Comparison of ENCODE assay signal across 8 cellular contexts in genomic region chr16:67666032-67666537, GRCh38. TPM values are rescaled to one million over a fixed set of nuclear protein-coding genes. Genes with fewer than 3 reads are reported as not detected.
A peak's percentile ranks its signal among the peaks of the same experiment; 100 is the strongest.
DNase-seq lines count a peak whose midpoint lies in the region; ATAC-seq and TF ChIP-seq lines count a peak whose summit lies in the region.

No MANE protein-coding gene starts in this region.

- no peak for TF ChIP-seq CTCF in ascending aorta (IDR thresholded peaks at IDR 0.05)

- no peak overlapping the region for H3K9ac ChIP-seq in HUES48 (ENCODE audit: low read depth, low read length)

- no peaks in the 10 kb centered on the region for H3K27me3 Mint-ChIP-seq in stimulated activated naive CD8-positive, alpha-beta T cell treated with anti-CD3 and anti-CD28 coated beads, Interleukin-15, Interleukin-2, amounts not matched to agents 100 ng/mL and 50 ng/mL, for 24 hours

- H3K4me3 ChIP-seq in GM08714 (ENCODE audit: low read length), result peak overlapping the region; percentile 76; the same call in 1 of the 2 replicates
- H3K4me3 ChIP-seq in HUES48 (ENCODE audit: low read depth, low read length), result peak overlapping the region; percentile 64
- peak overlapping the region; percentile 88 to 97 for H3K4me3 ChIP-seq in ascending aorta

- ATAC-seq in HG02798 (IDR thresholded peaks at IDR 0.05; ENCODE audit: poor library complexity, unreplicated experiment), result no peak
- no peak for ATAC-seq in HG03175 (IDR thresholded peaks at IDR 0.05; ENCODE audit: unreplicated experiment)

- H3K36me3 Mint-ChIP-seq in stimulated activated naive CD8-positive, alpha-beta T cell treated with anti-CD3 and anti-CD28 coated beads, Interleukin-15, Interleukin-2, amounts not matched to agents 100 ng/mL and 50 ng/mL, for 24 hours (ENCODE audit: low read depth), result no peaks in the 10 kb centered on the region

- H3K27ac ChIP-seq in HUES48 (ENCODE audit: low read depth, low read length) (no peak overlapping the region), ascending aorta (peak overlapping the region; percentile 91)

- H3K4me1 ChIP-seq in HUES48 (ENCODE audit: control insufficient read depth, insufficient read depth, low read length) (peaks cover 12% of the 10 kb centered on the region; the same call in 1 of the 2 replicates), ascending aorta (peaks cover 14 to 24% of the 10 kb centered on the region in 2 donors)

- no peaks in the 10 kb centered on the region for H3K9me3 Mint-ChIP-seq in stimulated activated naive CD8-positive, alpha-beta T cell treated with anti-CD3 and anti-CD28 coated beads, Interleukin-15, Interleukin-2, amounts not matched to agents 100 ng/mL and 50 ng/mL, for 24 hours

- H3K36me3 ChIP-seq in HUES48 (ENCODE audit: control insufficient read depth, insufficient read depth, low read length), result no peaks in the 10 kb centered on the region; the same call in 1 of the 2 replicates
- H3K36me3 ChIP-seq in ascending aorta, result no peaks in the 10 kb centered on the region

- H3K9me3 ChIP-seq in HUES48 (ENCODE audit: control insufficient read depth, insufficient read depth, low read length) (no peaks in the 10 kb centered on the region), ascending aorta (no peaks in the 10 kb centered on the region)

- no peak overlapping the region for H3K27ac Mint-ChIP-seq in stimulated activated naive CD8-positive, alpha-beta T cell treated with anti-CD3 and anti-CD28 coated beads, Interleukin-15, Interleukin-2, amounts not matched to agents 100 ng/mL and 50 ng/mL, for 24 hours

- intact Hi-C loops in ascending aorta (cut with DNase I), result loop anchor here (10.0 kb wide), 1 partner anchor 421 kb away; the partner anchor contains the start of genes FHOD1 and SLC9A5

- no peak for DNase-seq in ascending aorta (ENCODE audit: low spot score in 2 of 2)
- DNase-seq in islet precursor cell, result peak; percentile 68
- DNase-seq in mesenteric fat pad (ENCODE audit: low spot score), result no peak

- peaks cover 10% of the 10 kb centered on the region for H3K27me3 ChIP-seq in HUES48 (ENCODE audit: control insufficient read depth, insufficient read depth, low read length)
- no peaks in the 10 kb centered on the region for H3K27me3 ChIP-seq in ascending aorta

- peak overlapping the region; percentile 80 for H3K4me3 Mint-ChIP-seq in stimulated activated naive CD8-positive, alpha-beta T cell treated with anti-CD3 and anti-CD28 coated beads, Interleukin-15, Interleukin-2, amounts not matched to agents 100 ng/mL and 50 ng/mL, for 24 hours

- H3K4me1 Mint-ChIP-seq in stimulated activated naive CD8-positive, alpha-beta T cell treated with anti-CD3 and anti-CD28 coated beads, Interleukin-15, Interleukin-2, amounts not matched to agents 100 ng/mL and 50 ng/mL, for 24 hours (ENCODE audit: low read depth), result peaks cover 28% of the 10 kb centered on the region

RNA-seq across cellular contexts. Expression of gene ENKD1, which starts 0.5 kb away (rescaled TPM):
- 42.5 TPM for total RNA-seq in ascending aorta
- total RNA-seq in mesenteric fat pad, result 11.4 TPM

RNA-seq across cellular contexts. Expression of gene C16orf86, which starts 0.5 kb away (rescaled TPM):
- total RNA-seq in ascending aorta (1.6 TPM), mesenteric fat pad (2.9 TPM)

RNA-seq across cellular contexts. Expression of gene PARD6A, which starts 5.3 kb away (rescaled TPM):
- 8.4 TPM for total RNA-seq in ascending aorta
- 3.9 TPM for total RNA-seq in mesenteric fat pad

RNA-seq across cellular contexts. Expression of gene ACD, which starts 6.0 kb away (rescaled TPM):
- 14.5 TPM for total RNA-seq in ascending aorta
- 11.5 TPM for total RNA-seq in mesenteric fat pad

RNA-seq across cellular contexts. Expression of gene CARMIL2, which starts 21.1 kb away (rescaled TPM):
- total RNA-seq in ascending aorta (1.9 TPM), mesenteric fat pad (0.96 TPM)
